Comparison of ENCODE assay signal across 8 cellular contexts in genomic region chr11:88338223-88338661, GRCh38. TPM values are rescaled to one million over a fixed set of nuclear protein-coding genes. Genes with fewer than 3 reads are reported as not detected.
DNase-seq lines count a peak whose midpoint lies in the region; ATAC-seq and TF ChIP-seq lines count a peak whose summit lies in the region.

No MANE protein-coding gene starts in this region.

- H3K4me3 ChIP-seq in H7 (ENCODE audit: insufficient read depth, low read depth, low read length) (peak overlapping the region; percentile 93), NB4 (ENCODE audit: low read depth, low read length) (peak overlapping the region; percentile 91)
- H3K4me3 ChIP-seq in effector memory CD4-positive, alpha-beta T cell (ENCODE audit: insufficient read depth, low read depth, low read length, poor library complexity, severe bottlenecking) = peak overlapping the region; percentile 87

- peaks cover 20% of the 10 kb centered on the region for H3K4me1 Mint-ChIP-seq in memory B cell

- peak overlapping the region; percentile 98 for H3K4me3 Mint-ChIP-seq in memory B cell

- no peaks in the 10 kb centered on the region for H3K27me3 ChIP-seq in H7 (ENCODE audit: control insufficient read depth, insufficient read depth, low read length)
- H3K27me3 ChIP-seq in effector memory CD4-positive, alpha-beta T cell (replicated peaks; ENCODE audit: control insufficient read depth, insufficient read depth, low read length, poor library complexity, severe bottlenecking) = no peaks in the 10 kb centered on the region

- H3K9me3 ChIP-seq in effector memory CD4-positive, alpha-beta T cell (ENCODE audit: control insufficient read depth, low read length) = no peaks in the 10 kb centered on the region

- TF ChIP-seq CTCF in NB4 (IDR thresholded peaks at IDR 0.05; ENCODE audit: low read depth, low read length) = no peak

- H3K36me3 Mint-ChIP-seq in memory B cell = peaks cover 3% of the 10 kb centered on the region

- no peaks in the 10 kb centered on the region for H3K27me3 Mint-ChIP-seq in memory B cell

- H3K9me3 Mint-ChIP-seq in memory B cell = no peaks in the 10 kb centered on the region

- DNase-seq in Daoy (ENCODE audit: low read depth) (peak; percentile 79), H7 (peak; percentile 23), NB4 (ENCODE audit: low read depth) (peak; percentile 97), memory B cell (ENCODE audit: low spot score in 2 of 2) (peak; percentile 13 to 19)
- DNase-seq in activated CD4-positive, alpha-beta T cell treated with anti-CD3 and anti-CD28 coated beads for 1 hour = peak; percentile 18
- DNase-seq in effector memory CD4-positive, alpha-beta T cell = peak; percentile 24 to 47 (median 40)
- peak; percentile 34 to 45 for DNase-seq in stimulated activated CD8-positive, alpha-beta memory T cell treated with anti-CD3 and anti-CD28 coated beads, Interleukin-7, amount 100 ng/mL, for 4 hours (ENCODE audit: low read depth in 2 of 2)

- ATAC-seq in memory B cell (ENCODE audit: low read depth) (peak; percentile 56), HG02571 (IDR thresholded peaks at IDR 0.05; ENCODE audit: unreplicated experiment) (no peak)

- peak overlapping the region; percentile 73 for H3K27ac ChIP-seq in effector memory CD4-positive, alpha-beta T cell (ENCODE audit: insufficient read depth, low read length, poor library complexity, severe bottlenecking)

- H3K27ac Mint-ChIP-seq in memory B cell = peak overlapping the region; percentile 89

- peaks cover 15% of the 10 kb centered on the region for H3K4me1 ChIP-seq in effector memory CD4-positive, alpha-beta T cell (ENCODE audit: control insufficient read depth, insufficient read depth, low read length, poor library complexity, severe bottlenecking)

- TF ChIP-seq POLR2A in NB4 (IDR thresholded peaks at IDR 0.05; ENCODE audit: extremely low read depth, insufficient read length) = peak; percentile 53

- H3K36me3 ChIP-seq in H7 (replicated peaks; ENCODE audit: control insufficient read depth, insufficient read depth, low read length) = peaks cover 8% of the 10 kb centered on the region
- H3K36me3 ChIP-seq in effector memory CD4-positive, alpha-beta T cell (ENCODE audit: control insufficient read depth, insufficient read depth, low read length) = no peaks in the 10 kb centered on the region

RNA-seq across cellular contexts. Expression of gene CTSC, which starts 0.7 kb away (rescaled TPM):
- 151 TPM in 2 replicates for total RNA-seq in Daoy (2014; rRNA removed; shearing (Covaris generic))
- total RNA-seq in H7 (2014; rRNA removed; shearing (Covaris generic)) = 326 and 329 TPM in 2 replicates

Comparison
In these comparisons a context has a peak if more than half of its experiments do, and no peak if none do; other contexts are left out.
1. DNase-seq: peak in every context shown above with its lines; median percentile 97 in NB4; 79 in Daoy; 40 in effector memory CD4-positive, alpha-beta T cell; 40 in stimulated activated CD8-positive, alpha-beta memory T cell treated with anti-CD3 and anti-CD28 coated beads, Interleukin-7, amount 100 ng/mL, for 4 hours; 23 in H7; 18 in activated CD4-positive, alpha-beta T cell treated with anti-CD3 and anti-CD28 coated beads for 1 hour; 16 in memory B cell.